ENCODE assay signal across 1 cellular context in the genomic region with DNA sequence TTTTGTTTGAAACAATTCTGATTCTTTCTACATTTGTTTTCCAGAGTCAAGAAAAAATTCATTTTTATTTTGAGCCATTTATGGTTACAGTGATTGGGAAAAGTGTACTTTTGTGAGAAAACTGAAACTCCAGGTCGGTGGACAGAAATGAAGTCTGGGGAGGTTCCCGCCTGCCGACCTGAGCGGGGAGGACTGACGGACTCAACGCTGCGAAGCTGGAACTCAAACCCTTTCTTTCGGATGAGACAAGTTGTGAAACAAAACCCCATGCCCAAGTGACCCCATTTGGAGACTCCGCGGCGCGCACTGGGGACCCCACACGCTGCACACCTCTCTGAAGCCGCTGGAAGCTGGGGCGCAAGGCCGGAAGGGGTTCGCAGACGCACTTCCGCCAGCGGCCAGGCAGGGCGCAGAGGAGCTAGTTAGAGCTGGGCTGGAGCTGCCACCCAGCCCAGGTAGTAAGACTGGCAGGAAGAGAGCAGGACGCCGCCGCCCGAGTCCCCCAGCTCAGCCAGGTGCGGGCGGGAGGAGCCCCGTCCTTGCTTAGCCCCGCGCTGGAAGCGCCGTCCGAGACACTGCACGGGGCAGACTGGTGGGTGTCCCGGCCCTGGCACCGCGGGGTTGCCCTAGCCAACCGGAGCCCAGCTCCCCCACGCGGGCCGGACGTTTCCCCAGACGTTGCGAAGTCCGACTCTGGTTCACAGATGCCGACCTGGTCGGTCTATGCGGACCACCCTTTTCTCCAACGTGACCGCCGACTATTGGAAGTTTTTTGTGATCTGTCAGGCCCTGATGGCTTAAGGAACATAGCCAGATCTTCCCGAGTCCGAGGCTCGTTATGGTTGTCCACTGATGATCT.
TF ChIP-seq lines count a peak whose summit lies in the region.

No MANE protein-coding gene starts in this region.

TF ChIP-seq in neural cell, 6 proteins besides CTCF, POLR2A, EP300 and RAD21 (continued from another document):
- TF ChIP-seq, protein P1, sequence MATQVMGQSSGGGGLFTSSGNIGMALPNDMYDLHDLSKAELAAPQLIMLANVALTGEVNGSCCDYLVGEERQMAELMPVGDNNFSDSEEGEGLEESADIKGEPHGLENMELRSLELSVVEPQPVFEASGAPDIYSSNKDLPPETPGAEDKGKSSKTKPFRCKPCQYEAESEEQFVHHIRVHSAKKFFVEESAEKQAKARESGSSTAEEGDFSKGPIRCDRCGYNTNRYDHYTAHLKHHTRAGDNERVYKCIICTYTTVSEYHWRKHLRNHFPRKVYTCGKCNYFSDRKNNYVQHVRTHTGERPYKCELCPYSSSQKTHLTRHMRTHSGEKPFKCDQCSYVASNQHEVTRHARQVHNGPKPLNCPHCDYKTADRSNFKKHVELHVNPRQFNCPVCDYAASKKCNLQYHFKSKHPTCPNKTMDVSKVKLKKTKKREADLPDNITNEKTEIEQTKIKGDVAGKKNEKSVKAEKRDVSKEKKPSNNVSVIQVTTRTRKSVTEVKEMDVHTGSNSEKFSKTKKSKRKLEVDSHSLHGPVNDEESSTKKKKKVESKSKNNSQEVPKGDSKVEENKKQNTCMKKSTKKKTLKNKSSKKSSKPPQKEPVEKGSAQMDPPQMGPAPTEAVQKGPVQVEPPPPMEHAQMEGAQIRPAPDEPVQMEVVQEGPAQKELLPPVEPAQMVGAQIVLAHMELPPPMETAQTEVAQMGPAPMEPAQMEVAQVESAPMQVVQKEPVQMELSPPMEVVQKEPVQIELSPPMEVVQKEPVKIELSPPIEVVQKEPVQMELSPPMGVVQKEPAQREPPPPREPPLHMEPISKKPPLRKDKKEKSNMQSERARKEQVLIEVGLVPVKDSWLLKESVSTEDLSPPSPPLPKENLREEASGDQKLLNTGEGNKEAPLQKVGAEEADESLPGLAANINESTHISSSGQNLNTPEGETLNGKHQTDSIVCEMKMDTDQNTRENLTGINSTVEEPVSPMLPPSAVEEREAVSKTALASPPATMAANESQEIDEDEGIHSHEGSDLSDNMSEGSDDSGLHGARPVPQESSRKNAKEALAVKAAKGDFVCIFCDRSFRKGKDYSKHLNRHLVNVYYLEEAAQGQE (IDR thresholded peaks at IDR 0.05; ENCODE audit: borderline replicate concordance) = peak; percentile 29
- TF ChIP-seq TAF1 (IDR thresholded peaks at IDR 0.05; ENCODE audit: low read depth) = peak; percentile 42
TF ChIP-seq in neural cell: peak in this region for 5.
